In genomic region chr10:13991353-13991752, GRCh38 we compare ENCODE assay signal across 13 cellular contexts.
A peak's percentile ranks its signal among the peaks of the same experiment; 100 is the strongest.
DNase-seq lines count a peak whose midpoint lies in the region; ATAC-seq and TF ChIP-seq lines count a peak whose summit lies in the region.
"Had no signal": no experiment of that assay in that cellular context is flagged by ENCODE, and none has a peak within 500 bp of the region (broad histone marks: within the 10 kb centered on the region; RNA-seq: fewer than 3 reads in every experiment).

No MANE protein-coding gene starts in this region.

- DNase-seq in LNCaP clone FGC (ENCODE audit: low read depth) (peak; percentile 28), coronary artery (ENCODE audit: low spot score) (no peak), lung microvascular endothelial cell (ENCODE audit: low read depth in 2 of 2) (peak; percentile 24 to 65), OCI-M1 (lab: John Stamatoyannopoulos, UW) (no peak), ecto neural progenitor cell (ENCODE audit: low spot score) (no peak), SW 1271 (lab: John Stamatoyannopoulos, UW) (no peak)
- DNase-seq: activated naive CD4-positive, alpha-beta T cell treated with anti-CD3 and anti-CD28 coated beads, Interleukin-2, amount 10 ng/mL, durations not matched to agents 7 days and 5 days; NCI-H446 treated with DMSO at 0.1 percent for 48 hours; stimulated activated CD4-positive, alpha-beta T cell treated with anti-CD3 and anti-CD28 coated beads, Interleukin-2, amount 100 ng/mL, for 24 hours; stimulated activated naive CD4-positive, alpha-beta T cell treated with Interleukin-2 at 50 U/mL for 16 hours had no signal

- no peaks in the 10 kb centered on the region for H3K27me3 ChIP-seq in subcutaneous abdominal adipose tissue (ENCODE audit: control insufficient read depth in 5 of 5, insufficient read depth in 4 of 5, low read length in 5 of 5)

- peak overlapping the region; percentile 41 to 79 for H3K27ac ChIP-seq in coronary artery
- H3K27ac ChIP-seq in subcutaneous abdominal adipose tissue (ENCODE audit: low read depth, low read length), result peak overlapping the region; percentile 50
- H3K27ac ChIP-seq: RWPE1 had no signal

- H3K4me1 ChIP-seq in subcutaneous abdominal adipose tissue (ENCODE audit: control insufficient read depth in 5 of 5, insufficient read depth in 5 of 5, low read length in 5 of 5), result peaks cover 15 to 39% (median 26%) of the 10 kb centered on the region in 5 donors

- H3K36me3 ChIP-seq in subcutaneous abdominal adipose tissue (ENCODE audit: control insufficient read depth in 5 of 5, insufficient read depth in 5 of 5, low read length in 5 of 5), result no peaks in the 10 kb centered on the region

- no peak for TF ChIP-seq CTCF in LNCaP clone FGC (IDR thresholded peaks at IDR 0.05; ENCODE audit: control insufficient read depth, extremely low read depth, insufficient read depth)
- TF ChIP-seq CTCF in coronary artery (IDR thresholded peaks at IDR 0.05), result no peak

- H3K4me3 ChIP-seq in LNCaP clone FGC (ENCODE audit: low read depth, low read length) (peak overlapping the region; percentile 38), coronary artery (peak overlapping the region; percentile 55), subcutaneous abdominal adipose tissue (ENCODE audit: low read depth in 1 of 5, low read length in 5 of 5) (peak overlapping the region in 4 of 5 donors; percentile 7 to 57 (median 36))

- no peak overlapping the region for H3K9ac ChIP-seq in subcutaneous abdominal adipose tissue (ENCODE audit: low read length in 5 of 5)

- no peaks in the 10 kb centered on the region for H3K9me3 ChIP-seq in subcutaneous abdominal adipose tissue (ENCODE audit: control insufficient read depth in 5 of 5, low read length in 5 of 5)

- ATAC-seq in GM21381 (IDR thresholded peaks at IDR 0.05; ENCODE audit: unreplicated experiment), result no peak

Comparison
In these comparisons a context has a peak if more than half of its experiments do, and no peak if none do; other contexts are left out.
1. DNase-seq: peak in LNCaP clone FGC (single experiment) and lung microvascular endothelial cell (2 of 2); none in coronary artery (single experiment), OCI-M1 (single experiment), ecto neural progenitor cell (single experiment) and SW 1271 (0 of 2).
2. Peak in every context shown above with its lines, with median percentiles within 50 percentile points of each other: H3K4me3 ChIP-seq.